ENCODE assay signal across 2 cellular contexts in the genomic region with DNA sequence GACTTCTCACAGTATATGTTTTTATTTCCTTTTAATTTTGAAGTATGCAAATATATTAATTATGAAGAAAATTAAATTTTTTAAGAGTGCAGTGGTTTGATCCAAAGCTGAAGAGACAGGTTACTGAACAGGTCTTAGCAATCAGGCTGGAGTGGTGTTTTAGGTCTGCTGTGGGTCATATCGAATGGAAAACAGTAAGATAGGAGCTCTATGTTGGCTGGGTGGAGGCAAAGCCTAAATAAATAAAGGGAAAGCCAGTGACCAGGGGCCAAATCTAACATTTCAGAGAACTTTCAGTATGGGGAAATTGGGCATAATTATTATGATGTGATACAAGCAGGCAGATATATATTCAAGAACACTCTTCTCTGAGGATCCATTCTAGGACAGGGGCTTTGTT.
TF ChIP-seq lines count a peak whose summit lies in the region.

No MANE protein-coding gene starts in this region.

TF ChIP-seq in liver, 16 proteins besides CTCF, POLR2A, EP300 and RAD21:
- TF ChIP-seq NR2F2 (IDR thresholded peaks at IDR 0.05) (no peak), RXRA (IDR thresholded peaks at IDR 0.05) (peak in 1 of 2 donors; percentile 11), FOXA2 (IDR thresholded peaks at IDR 0.05) (no peak), SP1 (IDR thresholded peaks at IDR 0.05) (no peak), HNF4A (conservative IDR thresholded peaks at IDR 0.05) (peak in 1 of 2 donors; percentile 14), YY1 (IDR thresholded peaks at IDR 0.05) (peak; percentile 17), EGR1 (IDR thresholded peaks at IDR 0.05; ENCODE audit: low read depth in 2 of 2) (no peak), HNF4G (IDR thresholded peaks at IDR 0.05) (no peak), GABPA (IDR thresholded peaks at IDR 0.05 in 1 of 2, conservative IDR thresholded peaks at IDR 0.05 in 1 of 2) (no peak), FOXA1 (IDR thresholded peaks at IDR 0.05) (no peak)
- TF ChIP-seq, protein P1, sequence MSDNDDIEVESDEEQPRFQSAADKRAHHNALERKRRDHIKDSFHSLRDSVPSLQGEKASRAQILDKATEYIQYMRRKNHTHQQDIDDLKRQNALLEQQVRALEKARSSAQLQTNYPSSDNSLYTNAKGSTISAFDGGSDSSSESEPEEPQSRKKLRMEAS (IDR thresholded peaks at IDR 0.05), result no peak
- TF ChIP-seq, protein P2, sequence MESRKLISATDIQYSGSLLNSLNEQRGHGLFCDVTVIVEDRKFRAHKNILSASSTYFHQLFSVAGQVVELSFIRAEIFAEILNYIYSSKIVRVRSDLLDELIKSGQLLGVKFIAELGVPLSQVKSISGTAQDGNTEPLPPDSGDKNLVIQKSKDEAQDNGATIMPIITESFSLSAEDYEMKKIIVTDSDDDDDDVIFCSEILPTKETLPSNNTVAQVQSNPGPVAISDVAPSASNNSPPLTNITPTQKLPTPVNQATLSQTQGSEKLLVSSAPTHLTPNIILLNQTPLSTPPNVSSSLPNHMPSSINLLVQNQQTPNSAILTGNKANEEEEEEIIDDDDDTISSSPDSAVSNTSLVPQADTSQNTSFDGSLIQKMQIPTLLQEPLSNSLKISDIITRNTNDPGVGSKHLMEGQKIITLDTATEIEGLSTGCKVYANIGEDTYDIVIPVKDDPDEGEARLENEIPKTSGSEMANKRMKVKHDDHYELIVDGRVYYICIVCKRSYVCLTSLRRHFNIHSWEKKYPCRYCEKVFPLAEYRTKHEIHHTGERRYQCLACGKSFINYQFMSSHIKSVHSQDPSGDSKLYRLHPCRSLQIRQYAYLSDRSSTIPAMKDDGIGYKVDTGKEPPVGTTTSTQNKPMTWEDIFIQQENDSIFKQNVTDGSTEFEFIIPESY (IDR thresholded peaks at IDR 0.05), result no peak

TF ChIP-seq in HepG2, 621 proteins besides CTCF, POLR2A, EP300 and RAD21:
- TF ChIP-seq, protein P3, sequence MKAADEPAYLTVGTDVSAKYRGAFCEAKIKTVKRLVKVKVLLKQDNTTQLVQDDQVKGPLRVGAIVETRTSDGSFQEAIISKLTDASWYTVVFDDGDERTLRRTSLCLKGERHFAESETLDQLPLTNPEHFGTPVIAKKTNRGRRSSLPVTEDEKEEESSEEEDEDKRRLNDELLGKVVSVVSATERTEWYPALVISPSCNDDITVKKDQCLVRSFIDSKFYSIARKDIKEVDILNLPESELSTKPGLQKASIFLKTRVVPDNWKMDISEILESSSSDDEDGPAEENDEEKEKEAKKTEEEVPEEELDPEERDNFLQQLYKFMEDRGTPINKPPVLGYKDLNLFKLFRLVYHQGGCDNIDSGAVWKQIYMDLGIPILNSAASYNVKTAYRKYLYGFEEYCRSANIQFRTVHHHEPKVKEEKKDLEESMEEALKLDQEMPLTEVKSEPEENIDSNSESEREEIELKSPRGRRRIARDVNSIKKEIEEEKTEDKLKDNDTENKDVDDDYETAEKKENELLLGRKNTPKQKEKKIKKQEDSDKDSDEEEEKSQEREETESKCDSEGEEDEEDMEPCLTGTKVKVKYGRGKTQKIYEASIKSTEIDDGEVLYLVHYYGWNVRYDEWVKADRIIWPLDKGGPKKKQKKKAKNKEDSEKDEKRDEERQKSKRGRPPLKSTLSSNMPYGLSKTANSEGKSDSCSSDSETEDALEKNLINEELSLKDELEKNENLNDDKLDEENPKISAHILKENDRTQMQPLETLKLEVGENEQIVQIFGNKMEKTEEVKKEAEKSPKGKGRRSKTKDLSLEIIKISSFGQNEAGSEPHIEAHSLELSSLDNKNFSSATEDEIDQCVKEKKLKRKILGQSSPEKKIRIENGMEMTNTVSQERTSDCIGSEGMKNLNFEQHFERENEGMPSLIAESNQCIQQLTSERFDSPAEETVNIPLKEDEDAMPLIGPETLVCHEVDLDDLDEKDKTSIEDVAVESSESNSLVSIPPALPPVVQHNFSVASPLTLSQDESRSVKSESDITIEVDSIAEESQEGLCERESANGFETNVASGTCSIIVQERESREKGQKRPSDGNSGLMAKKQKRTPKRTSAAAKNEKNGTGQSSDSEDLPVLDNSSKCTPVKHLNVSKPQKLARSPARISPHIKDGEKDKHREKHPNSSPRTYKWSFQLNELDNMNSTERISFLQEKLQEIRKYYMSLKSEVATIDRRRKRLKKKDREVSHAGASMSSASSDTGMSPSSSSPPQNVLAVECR (CRISPR knock-in tag; IDR thresholded peaks at IDR 0.05; ENCODE audit: borderline replicate concordance), result no peak
- TF ChIP-seq ZNF282 (IDR thresholded peaks at IDR 0.05; ENCODE audit: partially characterized antibody) (no peak), ZNF709 (CRISPR knock-in tag; IDR thresholded peaks at IDR 0.05) (no peak), CEBPG (CRISPR knock-in tag; IDR thresholded peaks at IDR 0.05) (no peak), TGIF2 (CRISPR knock-in tag; IDR thresholded peaks at IDR 0.05) (no peak), ZC3H4 (CRISPR knock-in tag; IDR thresholded peaks at IDR 0.05; ENCODE audit: borderline replicate concordance) (no peak), ARNT2 (CRISPR knock-in tag; IDR thresholded peaks at IDR 0.05; ENCODE audit: low read depth) (no peak), YEATS2 (CRISPR knock-in tag; IDR thresholded peaks at IDR 0.05; ENCODE audit: borderline replicate concordance) (no peak), ZNF180 (CRISPR knock-in tag; IDR thresholded peaks at IDR 0.05; ENCODE audit: borderline replicate concordance, low read depth) (no peak), RFX5 (IDR thresholded peaks at IDR 0.05; ENCODE audit: low read depth, low read length) (no peak), ZNF350 (CRISPR knock-in tag; IDR thresholded peaks at IDR 0.05; ENCODE audit: borderline replicate concordance, low read depth) (no peak), ZNF253 (CRISPR knock-in tag; IDR thresholded peaks at IDR 0.05; ENCODE audit: borderline replicate concordance) (no peak), AKAP8 (CRISPR knock-in tag; IDR thresholded peaks at IDR 0.05) (no peak)
- TF ChIP-seq, protein P4, sequence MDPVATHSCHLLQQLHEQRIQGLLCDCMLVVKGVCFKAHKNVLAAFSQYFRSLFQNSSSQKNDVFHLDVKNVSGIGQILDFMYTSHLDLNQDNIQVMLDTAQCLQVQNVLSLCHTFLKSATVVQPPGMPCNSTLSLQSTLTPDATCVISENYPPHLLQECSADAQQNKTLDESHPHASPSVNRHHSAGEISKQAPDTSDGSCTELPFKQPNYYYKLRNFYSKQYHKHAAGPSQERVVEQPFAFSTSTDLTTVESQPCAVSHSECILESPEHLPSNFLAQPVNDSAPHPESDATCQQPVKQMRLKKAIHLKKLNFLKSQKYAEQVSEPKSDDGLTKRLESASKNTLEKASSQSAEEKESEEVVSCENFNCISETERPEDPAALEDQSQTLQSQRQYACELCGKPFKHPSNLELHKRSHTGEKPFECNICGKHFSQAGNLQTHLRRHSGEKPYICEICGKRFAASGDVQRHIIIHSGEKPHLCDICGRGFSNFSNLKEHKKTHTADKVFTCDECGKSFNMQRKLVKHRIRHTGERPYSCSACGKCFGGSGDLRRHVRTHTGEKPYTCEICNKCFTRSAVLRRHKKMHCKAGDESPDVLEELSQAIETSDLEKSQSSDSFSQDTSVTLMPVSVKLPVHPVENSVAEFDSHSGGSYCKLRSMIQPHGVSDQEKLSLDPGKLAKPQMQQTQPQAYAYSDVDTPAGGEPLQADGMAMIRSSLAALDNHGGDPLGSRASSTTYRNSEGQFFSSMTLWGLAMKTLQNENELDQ (CRISPR knock-in tag; IDR thresholded peaks at IDR 0.05; ENCODE audit: borderline replicate concordance), result no peak
- TF ChIP-seq, protein P5, sequence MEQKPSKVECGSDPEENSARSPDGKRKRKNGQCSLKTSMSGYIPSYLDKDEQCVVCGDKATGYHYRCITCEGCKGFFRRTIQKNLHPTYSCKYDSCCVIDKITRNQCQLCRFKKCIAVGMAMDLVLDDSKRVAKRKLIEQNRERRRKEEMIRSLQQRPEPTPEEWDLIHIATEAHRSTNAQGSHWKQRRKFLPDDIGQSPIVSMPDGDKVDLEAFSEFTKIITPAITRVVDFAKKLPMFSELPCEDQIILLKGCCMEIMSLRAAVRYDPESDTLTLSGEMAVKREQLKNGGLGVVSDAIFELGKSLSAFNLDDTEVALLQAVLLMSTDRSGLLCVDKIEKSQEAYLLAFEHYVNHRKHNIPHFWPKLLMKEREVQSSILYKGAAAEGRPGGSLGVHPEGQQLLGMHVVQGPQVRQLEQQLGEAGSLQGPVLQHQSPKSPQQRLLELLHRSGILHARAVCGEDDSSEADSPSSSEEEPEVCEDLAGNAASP (CRISPR knock-in tag; IDR thresholded peaks at IDR 0.05; ENCODE audit: borderline replicate concordance), result no peak
- TF ChIP-seq, protein P6, sequence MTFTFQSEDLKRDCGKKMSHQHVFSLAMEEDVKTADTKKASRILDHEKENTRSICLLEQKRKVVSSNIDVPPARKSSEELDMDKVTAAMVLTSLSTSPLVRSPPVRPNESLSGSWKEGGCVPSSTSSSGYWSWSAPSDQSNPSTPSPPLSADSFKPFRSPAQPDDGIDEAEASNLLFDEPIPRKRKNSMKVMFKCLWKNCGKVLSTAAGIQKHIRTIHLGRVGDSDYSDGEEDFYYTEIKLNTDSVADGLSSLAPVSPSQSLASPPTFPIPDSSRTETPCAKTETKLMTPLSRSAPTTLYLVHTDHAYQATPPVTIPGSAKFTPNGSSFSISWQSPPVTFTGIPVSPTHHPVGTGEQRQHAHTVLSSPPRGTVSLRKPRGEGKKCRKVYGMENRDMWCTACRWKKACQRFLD (CRISPR knock-in tag; IDR thresholded peaks at IDR 0.05; ENCODE audit: borderline replicate concordance), result no peak
